ENCODE assay signal across 19 cellular contexts in the genomic region with DNA sequence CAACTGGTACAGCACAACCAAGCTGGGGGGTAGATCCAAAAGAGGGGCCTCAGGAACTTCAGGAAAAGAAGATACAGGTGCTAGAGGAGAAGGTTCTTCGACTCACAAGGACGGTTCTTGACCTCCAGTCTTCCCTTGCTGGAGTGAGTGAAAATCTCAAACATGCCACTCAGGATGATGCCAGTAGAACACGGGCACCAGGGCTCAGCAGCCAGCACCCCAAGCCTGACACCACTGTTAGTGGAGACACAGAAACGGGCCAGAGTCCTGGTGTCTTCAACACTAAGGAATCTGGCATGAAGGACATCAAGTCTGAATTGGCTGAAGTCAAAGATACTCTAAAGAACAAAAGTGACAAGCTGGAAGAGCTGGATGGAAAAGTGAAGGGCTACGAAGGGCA. TPM values are rescaled to one million over a fixed set of nuclear protein-coding genes. Genes with fewer than 3 reads are reported as not detected.
A peak's percentile ranks its signal among the peaks of the same experiment; 100 is the strongest.
DNase-seq lines count a peak whose midpoint lies in the region; ATAC-seq and TF ChIP-seq lines count a peak whose summit lies in the region.
"Had no signal": no experiment of that assay in that cellular context is flagged by ENCODE, and none has a peak within 500 bp of the region (broad histone marks: within the 10 kb centered on the region; RNA-seq: fewer than 3 reads in every experiment).

No MANE protein-coding gene starts in this region.

- no peak for ATAC-seq in Right ventricle myocardium superior (ENCODE audit: poor library complexity)
- ATAC-seq: HepG2 had no signal

- POLR2A ChIA-PET in activated CD4-positive, alpha-beta T cell treated with anti-CD3 and anti-CD28 coated beads, Interleukin-2, amount 10 ng/mL, durations not matched to agents 7 days and 5 days (lab: Charles Lee): no interaction called here

- peaks cover 36% of the 10 kb centered on the region for H3K4me1 ChIP-seq in cardiac muscle cell (ENCODE audit: low read depth)
- H3K4me1 ChIP-seq in effector memory CD4-positive, alpha-beta T cell (ENCODE audit: control insufficient read depth, insufficient read depth, low read length, poor library complexity, severe bottlenecking): peaks cover 36% of the 10 kb centered on the region

- peaks cover 30% of the 10 kb centered on the region for H3K36me3 Mint-ChIP-seq in activated CD4-positive, alpha-beta T cell treated with anti-CD3 and anti-CD28 coated beads, Interleukin-2, amount 10 ng/mL, durations not matched to agents 7 days and 5 days (ENCODE audit: low read depth)

- no peak for DNase-seq in activated CD4-positive, alpha-beta T cell treated with anti-CD3 and anti-CD28 coated beads, Interleukin-2, amount 10 ng/mL, durations not matched to agents 7 days and 5 days
- no peak for DNase-seq in activated CD4-positive, alpha-beta T cell treated with anti-CD3 and anti-CD28 coated beads, Interleukin-2, amount 50 U/mL, for 1 hour
- DNase-seq in cardiac muscle cell (ENCODE audit: low read depth in 1 of 2, low spot score in 1 of 2) (no peak), Right ventricle myocardium superior (no peak), AML-193 (lab: John Stamatoyannopoulos, UW) (no peak), AG08396 (ENCODE audit: low spot score) (no peak), NCI-H1694 (lab: John Stamatoyannopoulos, UW) (no peak)
- no peak for DNase-seq in effector memory CD4-positive, alpha-beta T cell
- DNase-seq: Calu3; H7; KG1; NCI-H1417 treated with DMSO at 0.1 percent for 48 hours; NCI-H2029; NCI-H2171; NCI-H446; NCI-H69; NK-92 treated with Interleukin-12 subunit alpha and Interleukin-12 subunit beta, amount 100 ng/mL, for 24 hours had no signal

- peaks cover 38% of the 10 kb centered on the region for H3K36me3 ChIP-seq in cardiac muscle cell
- H3K36me3 ChIP-seq in effector memory CD4-positive, alpha-beta T cell (ENCODE audit: control insufficient read depth, insufficient read depth, low read length): no peaks in the 10 kb centered on the region

- no peak for TF ChIP-seq CTCF in cardiac muscle cell (IDR thresholded peaks at IDR 0.05; ENCODE audit: low read depth, low read length)

- H3K9me3 Mint-ChIP-seq in activated CD4-positive, alpha-beta T cell treated with anti-CD3 and anti-CD28 coated beads, Interleukin-2, amount 10 ng/mL, durations not matched to agents 7 days and 5 days: peaks cover 24% of the 10 kb centered on the region

- intact Hi-C loops in Right ventricle myocardium superior (cut with DNase I): no loop called here

- peak overlapping the region; percentile 99 for H3K27ac ChIP-seq in cardiac muscle cell
- peak overlapping the region; percentile 63 for H3K27ac ChIP-seq in effector memory CD4-positive, alpha-beta T cell (ENCODE audit: insufficient read depth, low read length, poor library complexity, severe bottlenecking)
- H3K27ac ChIP-seq: BLaER1 treated with 17β-estradiol and CSF1 and Interleukin-3, amounts not matched to agents 10 nM and 100 nM had no signal

- H3K4me3 ChIP-seq in cardiac muscle cell: no peak overlapping the region
- H3K4me3 ChIP-seq in effector memory CD4-positive, alpha-beta T cell (ENCODE audit: insufficient read depth, low read depth, low read length, poor library complexity, severe bottlenecking): no peak overlapping the region
- H3K4me3 ChIP-seq: BLaER1 treated with 17β-estradiol and CSF1 and Interleukin-3, amounts not matched to agents 10 nM and 100 nM had no signal

- CTCF ChIA-PET in activated CD4-positive, alpha-beta T cell treated with anti-CD3 and anti-CD28 coated beads, Interleukin-2, amount 10 ng/mL, durations not matched to agents 7 days and 5 days (lab: Charles Lee): interaction anchor here (1.6 kb wide), 1 partner anchor 14 kb away, joined by 3 read pairs; no protein-coding TSS in a partner anchor

- peaks cover 3% of the 10 kb centered on the region for H3K27me3 Mint-ChIP-seq in activated CD4-positive, alpha-beta T cell treated with anti-CD3 and anti-CD28 coated beads, Interleukin-2, amount 10 ng/mL, durations not matched to agents 7 days and 5 days

- H3K27ac Mint-ChIP-seq in activated CD4-positive, alpha-beta T cell treated with anti-CD3 and anti-CD28 coated beads, Interleukin-2, amount 10 ng/mL, durations not matched to agents 7 days and 5 days: peak overlapping the region; percentile 65

- no peaks in the 10 kb centered on the region for H3K27me3 ChIP-seq in cardiac muscle cell
- H3K27me3 ChIP-seq in effector memory CD4-positive, alpha-beta T cell (replicated peaks; ENCODE audit: control insufficient read depth, insufficient read depth, low read length, poor library complexity, severe bottlenecking): no peaks in the 10 kb centered on the region
- H3K27me3 ChIP-seq: BLaER1 treated with 17β-estradiol and CSF1 and Interleukin-3, amounts not matched to agents 10 nM and 100 nM had no signal

- no peaks in the 10 kb centered on the region for H3K9me3 ChIP-seq in cardiac muscle cell (ENCODE audit: low read depth)
- peaks cover 6% of the 10 kb centered on the region for H3K9me3 ChIP-seq in effector memory CD4-positive, alpha-beta T cell (ENCODE audit: control insufficient read depth, low read length)

- no peak overlapping the region for H3K4me3 Mint-ChIP-seq in activated CD4-positive, alpha-beta T cell treated with anti-CD3 and anti-CD28 coated beads, Interleukin-2, amount 10 ng/mL, durations not matched to agents 7 days and 5 days

- H3K4me1 Mint-ChIP-seq in activated CD4-positive, alpha-beta T cell treated with anti-CD3 and anti-CD28 coated beads, Interleukin-2, amount 10 ng/mL, durations not matched to agents 7 days and 5 days: peaks cover 37% of the 10 kb centered on the region

RNA-seq across cellular contexts. Expression of a gene that starts 43.8 kb away (rescaled TPM):
- total RNA-seq in activated CD4-positive, alpha-beta T cell treated with anti-CD3 and anti-CD28 coated beads, Interleukin-2, amount 10 ng/mL, durations not matched to agents 7 days and 5 days: 10 to 100 TPM; 18.6 to 23.0 TPM
- total RNA-seq in cardiac muscle cell (75.9 and 134 TPM in 2 replicates), Right ventricle myocardium superior (17.7 TPM)
- 96.8 and 116 TPM in 2 replicates for polyA plus RNA-seq in cardiac muscle cell
